Comparison of ENCODE assay signal across 1 cellular context in genomic region chr9:132447346-132447745, GRCh38.
TF ChIP-seq lines count a peak whose summit lies in the region.

No MANE protein-coding gene starts in this region.

TF ChIP-seq in IMR-90, 13 proteins besides CTCF, POLR2A, EP300 and RAD21 (continued from another document):
- TF ChIP-seq ELK1 (IDR thresholded peaks at IDR 0.05; ENCODE audit: borderline replicate concordance, low read depth, low read length) (no peak), RFX5 (IDR thresholded peaks at IDR 0.05; ENCODE audit: low read depth, low read length) (no peak), MAFK (IDR thresholded peaks at IDR 0.05; ENCODE audit: low read depth, low read length) (no peak)
